ENCODE assay signal across 1 cellular context in the genomic region with DNA sequence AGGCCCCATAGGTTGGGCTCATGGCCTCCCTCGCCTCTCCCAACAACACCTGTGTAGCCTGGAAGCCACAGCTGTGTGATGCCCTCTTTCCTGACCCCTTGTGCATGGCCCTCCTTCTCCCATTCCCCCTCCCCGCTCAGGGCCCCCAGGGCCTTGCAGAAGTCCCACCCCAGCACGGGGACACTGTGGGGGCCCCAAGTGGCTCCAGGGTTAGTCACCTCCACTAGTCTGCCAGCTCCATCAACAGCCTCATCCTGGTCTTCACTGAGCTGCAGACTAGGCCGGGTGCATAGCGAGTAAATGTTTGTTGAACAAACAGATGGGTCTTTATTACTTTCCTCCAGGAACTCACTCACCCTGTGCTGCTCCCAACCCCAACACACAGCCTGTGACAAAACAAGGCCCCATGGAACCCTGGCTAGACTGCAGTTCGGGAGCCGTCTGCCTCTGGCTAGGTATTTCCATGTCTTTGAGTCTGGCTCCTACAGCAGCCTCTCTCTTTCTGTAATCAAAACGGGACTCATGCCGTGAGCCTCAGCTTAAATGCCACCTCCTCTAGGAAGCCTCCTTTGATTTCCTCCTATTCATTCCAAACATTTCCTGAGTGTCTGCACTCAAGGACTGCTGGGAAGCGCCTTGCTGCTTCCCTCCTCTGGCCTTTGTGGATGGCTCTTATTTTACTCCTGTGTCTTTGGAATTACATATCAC.
TF ChIP-seq lines count a peak whose summit lies in the region.

No MANE protein-coding gene starts in this region.

TF ChIP-seq in H1, 55 proteins besides CTCF, POLR2A, EP300 and RAD21 (continued from another document):
- TF ChIP-seq, protein P1, sequence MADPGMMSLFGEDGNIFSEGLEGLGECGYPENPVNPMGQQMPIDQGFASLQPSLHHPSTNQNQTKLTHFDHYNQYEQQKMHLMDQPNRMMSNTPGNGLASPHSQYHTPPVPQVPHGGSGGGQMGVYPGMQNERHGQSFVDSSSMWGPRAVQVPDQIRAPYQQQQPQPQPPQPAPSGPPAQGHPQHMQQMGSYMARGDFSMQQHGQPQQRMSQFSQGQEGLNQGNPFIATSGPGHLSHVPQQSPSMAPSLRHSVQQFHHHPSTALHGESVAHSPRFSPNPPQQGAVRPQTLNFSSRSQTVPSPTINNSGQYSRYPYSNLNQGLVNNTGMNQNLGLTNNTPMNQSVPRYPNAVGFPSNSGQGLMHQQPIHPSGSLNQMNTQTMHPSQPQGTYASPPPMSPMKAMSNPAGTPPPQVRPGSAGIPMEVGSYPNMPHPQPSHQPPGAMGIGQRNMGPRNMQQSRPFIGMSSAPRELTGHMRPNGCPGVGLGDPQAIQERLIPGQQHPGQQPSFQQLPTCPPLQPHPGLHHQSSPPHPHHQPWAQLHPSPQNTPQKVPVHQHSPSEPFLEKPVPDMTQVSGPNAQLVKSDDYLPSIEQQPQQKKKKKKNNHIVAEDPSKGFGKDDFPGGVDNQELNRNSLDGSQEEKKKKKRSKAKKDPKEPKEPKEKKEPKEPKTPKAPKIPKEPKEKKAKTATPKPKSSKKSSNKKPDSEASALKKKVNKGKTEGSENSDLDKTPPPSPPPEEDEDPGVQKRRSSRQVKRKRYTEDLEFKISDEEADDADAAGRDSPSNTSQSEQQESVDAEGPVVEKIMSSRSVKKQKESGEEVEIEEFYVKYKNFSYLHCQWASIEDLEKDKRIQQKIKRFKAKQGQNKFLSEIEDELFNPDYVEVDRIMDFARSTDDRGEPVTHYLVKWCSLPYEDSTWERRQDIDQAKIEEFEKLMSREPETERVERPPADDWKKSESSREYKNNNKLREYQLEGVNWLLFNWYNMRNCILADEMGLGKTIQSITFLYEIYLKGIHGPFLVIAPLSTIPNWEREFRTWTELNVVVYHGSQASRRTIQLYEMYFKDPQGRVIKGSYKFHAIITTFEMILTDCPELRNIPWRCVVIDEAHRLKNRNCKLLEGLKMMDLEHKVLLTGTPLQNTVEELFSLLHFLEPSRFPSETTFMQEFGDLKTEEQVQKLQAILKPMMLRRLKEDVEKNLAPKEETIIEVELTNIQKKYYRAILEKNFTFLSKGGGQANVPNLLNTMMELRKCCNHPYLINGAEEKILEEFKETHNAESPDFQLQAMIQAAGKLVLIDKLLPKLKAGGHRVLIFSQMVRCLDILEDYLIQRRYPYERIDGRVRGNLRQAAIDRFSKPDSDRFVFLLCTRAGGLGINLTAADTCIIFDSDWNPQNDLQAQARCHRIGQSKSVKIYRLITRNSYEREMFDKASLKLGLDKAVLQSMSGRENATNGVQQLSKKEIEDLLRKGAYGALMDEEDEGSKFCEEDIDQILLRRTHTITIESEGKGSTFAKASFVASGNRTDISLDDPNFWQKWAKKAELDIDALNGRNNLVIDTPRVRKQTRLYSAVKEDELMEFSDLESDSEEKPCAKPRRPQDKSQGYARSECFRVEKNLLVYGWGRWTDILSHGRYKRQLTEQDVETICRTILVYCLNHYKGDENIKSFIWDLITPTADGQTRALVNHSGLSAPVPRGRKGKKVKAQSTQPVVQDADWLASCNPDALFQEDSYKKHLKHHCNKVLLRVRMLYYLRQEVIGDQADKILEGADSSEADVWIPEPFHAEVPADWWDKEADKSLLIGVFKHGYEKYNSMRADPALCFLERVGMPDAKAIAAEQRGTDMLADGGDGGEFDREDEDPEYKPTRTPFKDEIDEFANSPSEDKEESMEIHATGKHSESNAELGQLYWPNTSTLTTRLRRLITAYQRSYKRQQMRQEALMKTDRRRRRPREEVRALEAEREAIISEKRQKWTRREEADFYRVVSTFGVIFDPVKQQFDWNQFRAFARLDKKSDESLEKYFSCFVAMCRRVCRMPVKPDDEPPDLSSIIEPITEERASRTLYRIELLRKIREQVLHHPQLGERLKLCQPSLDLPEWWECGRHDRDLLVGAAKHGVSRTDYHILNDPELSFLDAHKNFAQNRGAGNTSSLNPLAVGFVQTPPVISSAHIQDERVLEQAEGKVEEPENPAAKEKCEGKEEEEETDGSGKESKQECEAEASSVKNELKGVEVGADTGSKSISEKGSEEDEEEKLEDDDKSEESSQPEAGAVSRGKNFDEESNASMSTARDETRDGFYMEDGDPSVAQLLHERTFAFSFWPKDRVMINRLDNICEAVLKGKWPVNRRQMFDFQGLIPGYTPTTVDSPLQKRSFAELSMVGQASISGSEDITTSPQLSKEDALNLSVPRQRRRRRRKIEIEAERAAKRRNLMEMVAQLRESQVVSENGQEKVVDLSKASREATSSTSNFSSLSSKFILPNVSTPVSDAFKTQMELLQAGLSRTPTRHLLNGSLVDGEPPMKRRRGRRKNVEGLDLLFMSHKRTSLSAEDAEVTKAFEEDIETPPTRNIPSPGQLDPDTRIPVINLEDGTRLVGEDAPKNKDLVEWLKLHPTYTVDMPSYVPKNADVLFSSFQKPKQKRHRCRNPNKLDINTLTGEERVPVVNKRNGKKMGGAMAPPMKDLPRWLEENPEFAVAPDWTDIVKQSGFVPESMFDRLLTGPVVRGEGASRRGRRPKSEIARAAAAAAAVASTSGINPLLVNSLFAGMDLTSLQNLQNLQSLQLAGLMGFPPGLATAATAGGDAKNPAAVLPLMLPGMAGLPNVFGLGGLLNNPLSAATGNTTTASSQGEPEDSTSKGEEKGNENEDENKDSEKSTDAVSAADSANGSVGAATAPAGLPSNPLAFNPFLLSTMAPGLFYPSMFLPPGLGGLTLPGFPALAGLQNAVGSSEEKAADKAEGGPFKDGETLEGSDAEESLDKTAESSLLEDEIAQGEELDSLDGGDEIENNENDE (IDR thresholded peaks at IDR 0.05; ENCODE audit: insufficient replicate concordance, low read length) = no peak
- TF ChIP-seq CREB1 (IDR thresholded peaks at IDR 0.05) (no peak), ASH2L (IDR thresholded peaks at IDR 0.05; ENCODE audit: low read length) (no peak), GABPA (IDR thresholded peaks at IDR 0.05; ENCODE audit: borderline replicate concordance, insufficient read depth, low read length) (no peak), CTBP2 (IDR thresholded peaks at IDR 0.05; ENCODE audit: borderline replicate concordance, insufficient read depth, insufficient read length, low read length) (no peak), YY1 (IDR thresholded peaks at IDR 0.05; ENCODE audit: low read depth, low read length) (no peak), SP2 (IDR thresholded peaks at IDR 0.05; ENCODE audit: low read length) (no peak), RXRA (IDR thresholded peaks at IDR 0.05; ENCODE audit: insufficient read depth, low read depth, low read length) (no peak), BCL11A (IDR thresholded peaks at IDR 0.05; ENCODE audit: low read depth in 2 of 2, low read length in 2 of 2) (no peak), FOSL1 (IDR thresholded peaks at IDR 0.05; ENCODE audit: insufficient read depth, low read depth, low read length) (no peak), TAF7 (optimal IDR thresholded peaks at IDR 0.05; ENCODE audit: borderline replicate concordance, low read depth, low read length) (no peak)
- TF ChIP-seq, protein P2, sequence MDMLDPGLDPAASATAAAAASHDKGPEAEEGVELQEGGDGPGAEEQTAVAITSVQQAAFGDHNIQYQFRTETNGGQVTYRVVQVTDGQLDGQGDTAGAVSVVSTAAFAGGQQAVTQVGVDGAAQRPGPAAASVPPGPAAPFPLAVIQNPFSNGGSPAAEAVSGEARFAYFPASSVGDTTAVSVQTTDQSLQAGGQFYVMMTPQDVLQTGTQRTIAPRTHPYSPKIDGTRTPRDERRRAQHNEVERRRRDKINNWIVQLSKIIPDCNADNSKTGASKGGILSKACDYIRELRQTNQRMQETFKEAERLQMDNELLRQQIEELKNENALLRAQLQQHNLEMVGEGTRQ (IDR thresholded peaks at IDR 0.05; ENCODE audit: low read length) = no peak
- TF ChIP-seq, protein P3, sequence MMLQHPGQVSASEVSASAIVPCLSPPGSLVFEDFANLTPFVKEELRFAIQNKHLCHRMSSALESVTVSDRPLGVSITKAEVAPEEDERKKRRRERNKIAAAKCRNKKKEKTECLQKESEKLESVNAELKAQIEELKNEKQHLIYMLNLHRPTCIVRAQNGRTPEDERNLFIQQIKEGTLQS (IDR thresholded peaks at IDR 0.05; ENCODE audit: insufficient read depth, low read depth, low read length) = no peak
